In genomic region chr14:105178069-105178867, GRCh38 we compare ENCODE assay signal across 28 cellular contexts. TPM values are rescaled to one million over a fixed set of nuclear protein-coding genes. Genes with fewer than 3 reads are reported as not detected.
A peak's percentile ranks its signal among the peaks of the same experiment; 100 is the strongest.
DNase-seq lines count a peak whose midpoint lies in the region; ATAC-seq and TF ChIP-seq lines count a peak whose summit lies in the region.
"Had no signal": no experiment of that assay in that cellular context is flagged by ENCODE, and none has a peak within 500 bp of the region (broad histone marks: within the 10 kb centered on the region; RNA-seq: fewer than 3 reads in every experiment).

No MANE protein-coding gene starts in this region.

- POLR2A ChIA-PET in activated naive CD8-positive, alpha-beta T cell treated with anti-CD3 and anti-CD28 coated beads, Interleukin-2, amount 10 ng/mL, durations not matched to agents 7 days and 5 days (lab: Charles Lee): no interaction called here

- no peak overlapping the region for H2BK15ac ChIP-seq in neuronal stem cell (ENCODE audit: low read length)

- H3F3A ChIP-seq in Loucy (ENCODE audit: low read depth): no peaks in the 10 kb centered on the region

- H3K4ac ChIP-seq in neuronal stem cell (ENCODE audit: low read length): no peak overlapping the region

- H3K36me3 ChIP-seq in Loucy (ENCODE audit: insufficient read depth, low read length) (no peaks in the 10 kb centered on the region), WERI-Rb-1 (peaks cover 32% of the 10 kb centered on the region), neuronal stem cell (replicated peaks in 1 of 2; ENCODE audit: control insufficient read depth in 2 of 2, insufficient read depth in 2 of 2, low read length in 2 of 2) (no peaks in the 10 kb centered on the region)

- no peaks in the 10 kb centered on the region for H3K9me3 Mint-ChIP-seq in activated naive CD8-positive, alpha-beta T cell treated with anti-CD3 and anti-CD28 coated beads, Interleukin-2, amount 10 ng/mL, durations not matched to agents 7 days and 5 days
- H3K9me3 Mint-ChIP-seq in activated naive CD8-positive, alpha-beta T cell treated with anti-CD3 and anti-CD28 coated beads for 36 hours: no peaks in the 10 kb centered on the region
- H3K9me3 Mint-ChIP-seq: activated naive CD4-positive, alpha-beta T cell treated with anti-CD3 and anti-CD28 coated beads for 36 hours; activated T-cell treated with anti-CD3 and anti-CD28 coated beads, Interleukin-2, amount 50 U/mL, for 4 hours; HFFc6; naive thymus-derived CD8-positive, alpha-beta T cell had no signal

- no peak overlapping the region for H4K91ac ChIP-seq in neuronal stem cell (ENCODE audit: low read depth, low read length, poor library complexity)

- H2BK120ac ChIP-seq in neuronal stem cell (ENCODE audit: low read depth, low read length): no peak overlapping the region

- H2AK5ac ChIP-seq in neuronal stem cell (ENCODE audit: low read depth, low read length): peak overlapping the region; percentile 75

- peaks cover 60% of the 10 kb centered on the region for H3K4me1 ChIP-seq in Loucy (ENCODE audit: insufficient read depth, low read length, poor library complexity, severe bottlenecking)
- H3K4me1 ChIP-seq in neuronal stem cell (ENCODE audit: control insufficient read depth in 2 of 2, insufficient read depth in 1 of 2, low read depth in 1 of 2, low read length in 2 of 2): peaks cover 7 to 20% of the 10 kb centered on the region in 2 donors

- no peak overlapping the region for H2AFZ ChIP-seq in Loucy (ENCODE audit: low read length)
- no peak overlapping the region for H2AFZ ChIP-seq in neuronal stem cell (ENCODE audit: low read length)

- H3K4me3 ChIP-seq in Loucy (ENCODE audit: low read length, poor library complexity, severe bottlenecking) (no peak overlapping the region), WERI-Rb-1 (ENCODE audit: low read depth, low read length) (no peak overlapping the region), neuronal stem cell (ENCODE audit: low read length in 2 of 2) (no peak overlapping the region)
- H3K4me3 ChIP-seq: dorsolateral prefrontal cortex, testis had no signal

- ATAC-seq in activated naive CD8-positive, alpha-beta T cell treated with anti-CD3 and anti-CD28 coated beads, Interleukin-2, amount 10 ng/mL, durations not matched to agents 7 days and 5 days (ENCODE audit: low read depth): no peak
- ATAC-seq in HG02885 (IDR thresholded peaks at IDR 0.05; ENCODE audit: poor library complexity, unreplicated experiment): no peak
- ATAC-seq: activated T-cell treated with anti-CD3 and anti-CD28 coated beads, Interleukin-2, amount 50 U/mL, for 4 hours; left colon; naive thymus-derived CD8-positive, alpha-beta T cell had no signal

- H3K14ac ChIP-seq in neuronal stem cell (ENCODE audit: low read length): no peak overlapping the region

- no peak overlapping the region for H2BK5ac ChIP-seq in neuronal stem cell (ENCODE audit: low read length)

- H3K36me3 Mint-ChIP-seq in activated naive CD8-positive, alpha-beta T cell treated with anti-CD3 and anti-CD28 coated beads, Interleukin-2, amount 10 ng/mL, durations not matched to agents 7 days and 5 days: no peaks in the 10 kb centered on the region
- no peaks in the 10 kb centered on the region for H3K36me3 Mint-ChIP-seq in activated naive CD8-positive, alpha-beta T cell treated with anti-CD3 and anti-CD28 coated beads for 36 hours
- H3K36me3 Mint-ChIP-seq: naive thymus-derived CD8-positive, alpha-beta T cell had no signal

- H2BK12ac ChIP-seq in neuronal stem cell (ENCODE audit: low read length): no peak overlapping the region

- H3K23ac ChIP-seq in neuronal stem cell (ENCODE audit: low read depth, low read length, poor library complexity): no peak overlapping the region

- H3K27ac ChIP-seq in WERI-Rb-1: peak overlapping the region; percentile 94
- no peak overlapping the region for H3K27ac ChIP-seq in neuronal stem cell (replicated peaks; ENCODE audit: low read length)
- H3K27ac ChIP-seq: dorsolateral prefrontal cortex, epithelial cell of prostate, testis had no signal

- H3K79me2 ChIP-seq in Loucy (ENCODE audit: insufficient read depth, low read length): peaks cover 31% of the 10 kb centered on the region; the same call in 1 of the 2 replicates

- peak overlapping the region; percentile 89 for H3K4me2 ChIP-seq in Loucy (ENCODE audit: low read depth, low read length, poor library complexity, severe bottlenecking)
- no peak overlapping the region for H3K4me2 ChIP-seq in neuronal stem cell (ENCODE audit: insufficient read depth, low read length, poor library complexity, severe bottlenecking)

- H3K4me3 Mint-ChIP-seq in activated naive CD8-positive, alpha-beta T cell treated with anti-CD3 and anti-CD28 coated beads, Interleukin-2, amount 10 ng/mL, durations not matched to agents 7 days and 5 days: peak overlapping the region; percentile 32
- no peak overlapping the region for H3K4me3 Mint-ChIP-seq in activated naive CD8-positive, alpha-beta T cell treated with anti-CD3 and anti-CD28 coated beads for 36 hours
- H3K4me3 Mint-ChIP-seq: activated naive CD4-positive, alpha-beta T cell treated with anti-CD3 and anti-CD28 coated beads for 36 hours; activated T-cell treated with anti-CD3 and anti-CD28 coated beads, Interleukin-2, amount 50 U/mL, for 4 hours; HFFc6 had no signal

- H3K27me3 Mint-ChIP-seq in activated naive CD8-positive, alpha-beta T cell treated with anti-CD3 and anti-CD28 coated beads, Interleukin-2, amount 10 ng/mL, durations not matched to agents 7 days and 5 days: no peaks in the 10 kb centered on the region
- no peaks in the 10 kb centered on the region for H3K27me3 Mint-ChIP-seq in activated naive CD8-positive, alpha-beta T cell treated with anti-CD3 and anti-CD28 coated beads for 36 hours
- H3K27me3 Mint-ChIP-seq: naive thymus-derived CD8-positive, alpha-beta T cell had no signal

- no peak overlapping the region for H3K18ac ChIP-seq in neuronal stem cell (ENCODE audit: low read length)

- H3K9me3 ChIP-seq in Loucy (ENCODE audit: insufficient read depth, low read depth, low read length) (no peaks in the 10 kb centered on the region), WERI-Rb-1 (ENCODE audit: severe bottlenecking) (no peaks in the 10 kb centered on the region), neuronal stem cell (replicated peaks in 1 of 2; ENCODE audit: control insufficient read depth in 2 of 2, insufficient read depth in 1 of 2, low read depth in 1 of 2, low read length in 2 of 2) (no peaks in the 10 kb centered on the region)
- H3K9me3 ChIP-seq: testis had no signal

- peak overlapping the region; percentile 24 for H3K9ac ChIP-seq in Loucy (ENCODE audit: low read depth, low read length, poor library complexity, severe bottlenecking)
- no peak overlapping the region for H3K9ac ChIP-seq in neuronal stem cell (ENCODE audit: low read depth, low read length, poor library complexity)

- peaks cover 30% of the 10 kb centered on the region for H3K4me1 Mint-ChIP-seq in activated naive CD8-positive, alpha-beta T cell treated with anti-CD3 and anti-CD28 coated beads, Interleukin-2, amount 10 ng/mL, durations not matched to agents 7 days and 5 days
- H3K4me1 Mint-ChIP-seq in activated naive CD8-positive, alpha-beta T cell treated with anti-CD3 and anti-CD28 coated beads for 36 hours: peaks cover 18% of the 10 kb centered on the region

- no peak overlapping the region for H4K8ac ChIP-seq in neuronal stem cell (ENCODE audit: low read depth, low read length)

- peaks cover 10% of the 10 kb centered on the region for H3K79me1 ChIP-seq in neuronal stem cell (ENCODE audit: low read depth, low read length)

- H3K27me3 ChIP-seq in Loucy (ENCODE audit: insufficient read depth, low read length, poor library complexity, severe bottlenecking) (no peaks in the 10 kb centered on the region), WERI-Rb-1 (ENCODE audit: insufficient read depth, low read depth, severe bottlenecking) (no peaks in the 10 kb centered on the region), neuronal stem cell (ENCODE audit: control insufficient read depth in 3 of 3, insufficient read depth in 3 of 3, low read depth in 1 of 3, low read length in 3 of 3) (peaks cover 0 to 23% (median 9%) of the 10 kb centered on the region in 3 experiments)
- H3K27me3 ChIP-seq: dorsolateral prefrontal cortex, testis had no signal

- peaks cover 5% of the 10 kb centered on the region for H4K20me1 ChIP-seq in Loucy (ENCODE audit: insufficient read depth, low read length, poor library complexity, severe bottlenecking)

- TF ChIP-seq CTCF in Loucy (conservative IDR thresholded peaks at IDR 0.05; ENCODE audit: low read length) (peak; percentile 42), WERI-Rb-1 (IDR thresholded peaks at IDR 0.05; ENCODE audit: low read depth, low read length) (peak; percentile 71), GM20000 (IDR thresholded peaks at IDR 0.05; ENCODE audit: extremely low read depth, missing control alignments) (no peak)

- DNase-seq in activated naive CD8-positive, alpha-beta T cell treated with anti-CD3 and anti-CD28 coated beads, Interleukin-2, amount 10 ng/mL, durations not matched to agents 7 days and 5 days: no peak
- no peak for DNase-seq in activated naive CD8-positive, alpha-beta T cell treated with anti-CD3 and anti-CD28 coated beads for 36 hours
- peak; percentile 66 for DNase-seq in WERI-Rb-1
- DNase-seq in neuronal stem cell (ENCODE audit: low spot score): no peak
- DNase-seq in GM20000 (ENCODE audit: low spot score): no peak
- DNase-seq in NCI-H1092 treated with DMSO at 0.1 percent for 48 hours (lab: John Stamatoyannopoulos, UW): no peak
- DNase-seq: activated CD4-positive, alpha-beta T cell treated with anti-CD3 and anti-CD28 coated beads for 1 hour; activated naive CD4-positive, alpha-beta T cell treated with anti-CD3 and anti-CD28 coated beads for 36 hours; activated T-cell treated with anti-CD3 and anti-CD28 coated beads, Interleukin-2, amount 50 U/mL, for 4 hours; aorta; central memory CD4-positive, alpha-beta T cell; DMS153; dorsolateral prefrontal cortex; GF-D8; HFFc6; Kasumi-1; left colon; mesendoderm; naive thymus-derived CD8-positive, alpha-beta T cell; NCI-H1105; NCI-H82; Right ventricle myocardium superior; testis had no signal

- H3K27ac Mint-ChIP-seq in activated naive CD8-positive, alpha-beta T cell treated with anti-CD3 and anti-CD28 coated beads, Interleukin-2, amount 10 ng/mL, durations not matched to agents 7 days and 5 days: peak overlapping the region; percentile 8
- no peak overlapping the region for H3K27ac Mint-ChIP-seq in activated naive CD8-positive, alpha-beta T cell treated with anti-CD3 and anti-CD28 coated beads for 36 hours
- H3K27ac Mint-ChIP-seq: activated naive CD4-positive, alpha-beta T cell treated with anti-CD3 and anti-CD28 coated beads for 36 hours; CD14-positive monocyte; HFFc6; progenitor cell of endocrine pancreas had no signal

- H3K9me2 ChIP-seq in Loucy (replicated peaks; ENCODE audit: low read depth, low read length): no peaks in the 10 kb centered on the region

- WGBS in neuronal stem cell (ENCODE audit: extremely low coverage in 2 of 2, insufficient read length in 2 of 2, insufficient replicate concordance in 1 of 2), 2 donors: no CpG with 5 or more reads among the region's 19 CpGs

RNA-seq across cellular contexts. Expression of gene NUDT14, which starts 2.8 kb away (rescaled TPM):
- total RNA-seq in activated naive CD8-positive, alpha-beta T cell treated with anti-CD3 and anti-CD28 coated beads, Interleukin-2, amount 10 ng/mL, durations not matched to agents 7 days and 5 days: 10 to 100 TPM; 23.3 to 28.0 TPM
- 1 to 10 TPM; 8.6 to 9.1 TPM for total RNA-seq in activated naive CD8-positive, alpha-beta T cell treated with anti-CD3 and anti-CD28 coated beads for 36 hours
- polyA plus RNA-seq in neuronal stem cell (2013, experiment 1 of 2): 21.6 TPM
- polyA plus RNA-seq in neuronal stem cell (2013, experiment 2 of 2): 21.9 TPM

RNA-seq across cellular contexts. Expression of gene JAG2, which starts 9.7 kb away (rescaled TPM):
- 1 to 10 TPM; 1.8 to 3.2 TPM for total RNA-seq in activated naive CD8-positive, alpha-beta T cell treated with anti-CD3 and anti-CD28 coated beads, Interleukin-2, amount 10 ng/mL, durations not matched to agents 7 days and 5 days
- 1 to 10 TPM; 2.3 to 2.5 TPM for total RNA-seq in activated naive CD8-positive, alpha-beta T cell treated with anti-CD3 and anti-CD28 coated beads for 36 hours
- 5.2 TPM for polyA plus RNA-seq in neuronal stem cell (2013, experiment 1 of 2)
- polyA plus RNA-seq in neuronal stem cell (2013, experiment 2 of 2): 4.9 TPM
- polyA plus RNA-seq: CD14-positive monocyte had no signal
